Comparison of ENCODE assay signal across 15 cellular contexts in the genomic region with DNA sequence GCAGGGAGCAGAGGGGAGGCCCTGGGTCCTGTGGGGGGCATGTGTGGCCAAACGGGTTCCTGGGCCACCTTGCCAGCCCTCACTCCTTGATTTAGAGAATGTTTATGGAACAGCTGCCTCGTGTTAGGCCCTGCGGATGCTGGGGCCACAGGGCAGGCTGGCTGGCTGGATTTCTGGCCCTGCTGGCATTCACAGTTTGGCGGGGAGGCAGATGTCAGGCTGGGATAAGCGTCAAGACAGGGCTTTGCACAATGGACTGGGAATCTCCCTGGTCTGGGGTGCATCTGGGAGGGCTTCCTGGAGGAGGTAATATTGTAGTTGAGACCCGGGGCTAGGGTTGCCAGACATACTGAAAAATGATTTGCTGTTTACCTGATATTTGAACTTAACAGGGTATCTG. TPM values are rescaled to one million over a fixed set of nuclear protein-coding genes. Genes with fewer than 3 reads are reported as not detected.
A peak's percentile ranks its signal among the peaks of the same experiment; 100 is the strongest.
DNase-seq lines count a peak whose midpoint lies in the region; ATAC-seq, FAIRE-seq and TF ChIP-seq lines count a peak whose summit lies in the region.
"Had no signal": no experiment of that assay in that cellular context is flagged by ENCODE, and none has a peak within 500 bp of the region (broad histone marks: within the 10 kb centered on the region; RNA-seq: fewer than 3 reads in every experiment).

No MANE protein-coding gene starts in this region.

- H3K27me3 ChIP-seq in neuronal stem cell (ENCODE audit: control insufficient read depth in 3 of 3, insufficient read depth in 3 of 3, low read depth in 1 of 3, low read length in 3 of 3) (no peaks in the 10 kb centered on the region), right lobe of liver (no peaks in the 10 kb centered on the region)
- H3K27me3 ChIP-seq: tibial nerve had no signal

- POLR2A ChIA-PET in AG04449 (lab: Yijun Ruan, JAX) (interaction anchor here (1.0 kb wide), 1 partner anchor 12 kb away, joined by 3 read pairs; no protein-coding TSS in a partner anchor), OCI-LY7 (lab: Charles Lee) (no interaction called here)

- WGBS in neuronal stem cell (ENCODE audit: extremely low coverage in 2 of 2, insufficient read length in 2 of 2, insufficient replicate concordance in 1 of 2), 2 donors = no CpG with 5 or more reads among the region's 6 CpGs
- 37% methylated on average over 2 of the region's 6 CpGs for WGBS in right lobe of liver (ENCODE audit: insufficient coverage, low coverage, low lambda C conversion rate, missing lambda C conversion rate)

- H3K36me3 ChIP-seq in neuronal stem cell (replicated peaks in 1 of 2; ENCODE audit: control insufficient read depth in 2 of 2, insufficient read depth in 2 of 2, low read length in 2 of 2) (no peaks in the 10 kb centered on the region), right lobe of liver (no peaks in the 10 kb centered on the region), OCI-LY7 (ENCODE audit: insufficient read depth, low read length) (no peaks in the 10 kb centered on the region)
- H3K36me3 ChIP-seq: tibial nerve had no signal

- H4K91ac ChIP-seq in neuronal stem cell (ENCODE audit: low read depth, low read length, poor library complexity) = no peak overlapping the region

- CTCF ChIA-PET in AG04449 (lab: Yijun Ruan, JAX) = interaction anchor here (0.7 to 2.3 kb wide), 5 partner anchors 12 to 79 kb away, joined by 3 to 10 read pairs (median 4); no protein-coding TSS in a partner anchor
- CTCF ChIA-PET in OCI-LY7 (lab: Charles Lee; ENCODE audit: unreplicated experiment) = no interaction called here

- H3K4me3 ChIP-seq in AG04449 (ENCODE audit: low read depth, low read length) (peak overlapping the region; percentile 36), neuronal stem cell (ENCODE audit: low read length in 2 of 2) (peak overlapping the region in 1 of 2 donors; percentile 32), right lobe of liver (no peak overlapping the region), OCI-LY7 (ENCODE audit: low read depth, low read length, poor library complexity, severe bottlenecking) (no peak overlapping the region)
- H3K4me3 ChIP-seq: tibial nerve had no signal

- H3K9me2 ChIP-seq in OCI-LY7 (ENCODE audit: insufficient read depth, low read length) = no peaks in the 10 kb centered on the region

- H3K9ac ChIP-seq in neuronal stem cell (ENCODE audit: low read depth, low read length, poor library complexity) = no peak overlapping the region

- no peak overlapping the region for H3K14ac ChIP-seq in neuronal stem cell (ENCODE audit: low read length)

- H2BK15ac ChIP-seq in neuronal stem cell (ENCODE audit: low read length) = no peak overlapping the region

- no peak for TF ChIP-seq CTCF in AG04449 (IDR thresholded peaks at IDR 0.05; ENCODE audit: insufficient read depth, low read length, missing control alignments)
- TF ChIP-seq CTCF in right lobe of liver (IDR thresholded peaks at IDR 0.05) = no peak
- no peak for TF ChIP-seq CTCF in OCI-LY7 (conservative IDR thresholded peaks at IDR 0.05; ENCODE audit: low read length)
- no peak for TF ChIP-seq CTCF in D721Med (IDR thresholded peaks at IDR 0.05; ENCODE audit: insufficient read depth, missing control alignments)

- H3K18ac ChIP-seq in neuronal stem cell (ENCODE audit: low read length) = peak overlapping the region; percentile 69

- no peaks in the 10 kb centered on the region for H4K20me1 ChIP-seq in OCI-LY7 (ENCODE audit: insufficient read depth, low read length)

- peak overlapping the region; percentile 82 for H3K27ac ChIP-seq in neuronal stem cell (replicated peaks; ENCODE audit: low read length)
- no peak overlapping the region for H3K27ac ChIP-seq in right lobe of liver
- no peak overlapping the region for H3K27ac ChIP-seq in OCI-LY7 (ENCODE audit: low read depth, low read length, poor library complexity, severe bottlenecking)

- no TSS peak for BruUV-seq in OCI-LY7 (replicated peaks; lab: Mats Ljungman, UMichigan)

- H3K4me2 ChIP-seq in neuronal stem cell (ENCODE audit: insufficient read depth, low read length, poor library complexity, severe bottlenecking) (no peak overlapping the region), OCI-LY7 (ENCODE audit: low read length) (no peak overlapping the region)

- H4K8ac ChIP-seq in neuronal stem cell (ENCODE audit: low read depth, low read length) = no peak overlapping the region

- H2AK5ac ChIP-seq in neuronal stem cell (ENCODE audit: low read depth, low read length) = peak overlapping the region; percentile 92

- H3K4ac ChIP-seq in neuronal stem cell (ENCODE audit: low read length) = no peak overlapping the region

- no peaks in the 10 kb centered on the region for H3K9me3 ChIP-seq in neuronal stem cell (replicated peaks in 1 of 2; ENCODE audit: control insufficient read depth in 2 of 2, insufficient read depth in 1 of 2, low read depth in 1 of 2, low read length in 2 of 2)
- no peaks in the 10 kb centered on the region for H3K9me3 ChIP-seq in right lobe of liver
- H3K9me3 ChIP-seq in OCI-LY7 (ENCODE audit: low read length) = no peaks in the 10 kb centered on the region
- H3K9me3 ChIP-seq: tibial nerve had no signal

- no peak overlapping the region for H3K23ac ChIP-seq in neuronal stem cell (ENCODE audit: low read depth, low read length, poor library complexity)

- no peak for ATAC-seq in right lobe of liver

- TF ChIP-seq POLR2A in erythroblast (IDR thresholded peaks at IDR 0.05; ENCODE audit: low read length) (no peak), right lobe of liver (IDR thresholded peaks at IDR 0.05) (no peak)

- no peaks in the 10 kb centered on the region for H3K79me2 ChIP-seq in OCI-LY7 (ENCODE audit: insufficient read depth, low read depth, low read length)

- no peak for FAIRE-seq in D721Med (lab: Jason Lieb, UNC)
- FAIRE-seq: GM18507 had no signal

- peak overlapping the region; percentile 88 for H2BK120ac ChIP-seq in neuronal stem cell (ENCODE audit: low read depth, low read length)

- peaks cover 40% of the 10 kb centered on the region in 2 donors for H3K4me1 ChIP-seq in neuronal stem cell (ENCODE audit: control insufficient read depth in 2 of 2, insufficient read depth in 1 of 2, low read depth in 1 of 2, low read length in 2 of 2)
- no peaks in the 10 kb centered on the region for H3K4me1 ChIP-seq in right lobe of liver
- H3K4me1 ChIP-seq in OCI-LY7 (ENCODE audit: insufficient read depth, low read length, poor library complexity, severe bottlenecking) = no peaks in the 10 kb centered on the region

- no peak overlapping the region for H2BK12ac ChIP-seq in neuronal stem cell (ENCODE audit: low read length)

- peaks cover 22% of the 10 kb centered on the region for H3K79me1 ChIP-seq in neuronal stem cell (ENCODE audit: low read depth, low read length)

- DNase-seq in AG04449 (ENCODE audit: low read depth, low spot score) = no peak
- peak; percentile 33 for DNase-seq in RPMI7951 (ENCODE audit: low read depth)
- DNase-seq in erythroblast (lab: John Stamatoyannopoulos, UW) = peak; percentile 33 to 35
- DNase-seq in neuronal stem cell (ENCODE audit: low spot score) = no peak
- no peak for DNase-seq in anterior cingulate cortex (lab: John Stamatoyannopoulos, UW)
- no peak for DNase-seq in right lobe of liver
- no peak for DNase-seq in OCI-LY7 (ENCODE audit: low spot score)
- no peak for DNase-seq in D721Med (ENCODE audit: insufficient read length, low spot score)
- DNase-seq: activated CD4-positive, CD25-positive, alpha-beta regulatory T cell treated with anti-CD3 and anti-CD28 coated beads, Interleukin-2, amount 50 U/mL, for 72 hours; AML-193; cerebellar nuclear complex; left ventricle myocardium superior; NCI-H510A had no signal

- H2BK5ac ChIP-seq in neuronal stem cell (ENCODE audit: low read length) = peak overlapping the region; percentile 84

- H2AFZ ChIP-seq in neuronal stem cell (ENCODE audit: low read length) (peak overlapping the region; percentile 84), OCI-LY7 (ENCODE audit: low read length) (no peak overlapping the region)

- intact Hi-C loops in right lobe of liver (cut with DNase I) (no loop called here), OCI-LY7 (cut with micrococcal nuclease; ENCODE audit: unreplicated experiment) (no loop called here)

RNA-seq across cellular contexts. Expression of gene NCS1, which starts 13.8 kb away (rescaled TPM):
- total RNA-seq in RPMI7951 (2014; rRNA removed; shearing (Covaris generic)) = 23.2 and 26.4 TPM in 2 replicates
- 36.7 TPM for polyA plus RNA-seq in neuronal stem cell (2013, experiment 1 of 2)
- 36.1 TPM for polyA plus RNA-seq in neuronal stem cell (2013, experiment 2 of 2)
- 1 to 10 TPM; 1.6 to 3.3 (median 2.8) TPM for total RNA-seq in right lobe of liver
- total RNA-seq in OCI-LY7 (2014; rRNA removed; shearing (Covaris generic)) = not detected in 2 replicates
- total RNA-seq in OCI-LY7 (2022) = not detected in 2 replicates

Comparison
In these comparisons a context has a peak if more than half of its experiments do, and no peak if none do; other contexts are left out.
1. DNase-seq: peak in RPMI7951 (single experiment) and erythroblast (2 of 2); none in AG04449 (single experiment), neuronal stem cell (single experiment), anterior cingulate cortex (0 of 58), right lobe of liver (0 of 3), OCI-LY7 (single experiment) and D721Med (single experiment).